In the genomic region with DNA sequence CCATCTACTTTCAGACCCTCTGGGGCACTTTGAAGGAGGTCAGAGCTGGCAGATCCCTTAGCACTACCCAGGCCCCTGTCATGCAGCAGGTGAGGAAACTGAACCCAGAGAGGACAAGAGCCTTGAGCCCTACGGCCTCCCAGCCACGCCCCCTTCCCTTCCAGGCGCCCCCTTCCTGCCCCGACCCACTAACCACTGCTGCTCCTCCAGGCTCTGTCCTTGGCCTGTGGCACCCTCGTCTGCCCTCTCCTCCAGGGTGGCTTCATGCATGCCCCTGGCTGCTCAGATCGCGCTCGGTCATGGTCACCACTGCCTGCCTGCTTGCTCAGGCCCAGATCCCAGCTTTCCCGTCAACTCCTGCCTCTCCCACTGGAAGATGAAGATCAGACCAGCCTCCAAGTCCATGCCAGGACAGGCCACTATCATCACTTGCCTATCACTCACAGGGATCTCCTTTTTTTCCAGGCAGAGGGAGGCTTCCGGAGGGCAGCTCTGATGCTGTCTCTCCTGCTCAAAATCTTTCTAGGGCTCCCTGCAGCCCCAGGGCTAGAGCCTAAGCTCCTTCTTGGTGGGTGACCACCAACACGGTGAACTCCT, we compare ENCODE assay signal across 12 cellular contexts. TPM values are rescaled to one million over a fixed set of nuclear protein-coding genes. Genes with fewer than 3 reads are reported as not detected.
DNase-seq lines count a peak whose midpoint lies in the region; ATAC-seq and TF ChIP-seq lines count a peak whose summit lies in the region.
"Had no signal": no experiment of that assay in that cellular context is flagged by ENCODE, and none has a peak within 500 bp of the region (broad histone marks: within the 10 kb centered on the region; RNA-seq: fewer than 3 reads in every experiment).

No MANE protein-coding gene starts in this region.

- H2BK120ac ChIP-seq in neuronal stem cell (ENCODE audit: low read depth, low read length), result no peak overlapping the region

- peak overlapping the region; percentile 59 for H2AK5ac ChIP-seq in neuronal stem cell (ENCODE audit: low read depth, low read length)

- H4K8ac ChIP-seq in neuronal stem cell (ENCODE audit: low read depth, low read length), result no peak overlapping the region

- peak overlapping the region; percentile 75 for H3K4me2 ChIP-seq in BLaER1
- H3K4me2 ChIP-seq in BLaER1 treated with 17β-estradiol and CSF1 and Interleukin-3, amounts not matched to agents 10 nM and 100 nM, result peak overlapping the region in 8 of 11 experiments; percentile 19 to 77 (median 58); a peak in 15 of 22 replicates
- no peak overlapping the region for H3K4me2 ChIP-seq in neuronal stem cell (ENCODE audit: insufficient read depth, low read length, poor library complexity, severe bottlenecking)
- H3K4me2 ChIP-seq: A549 had no signal

- no peak overlapping the region for H3K4ac ChIP-seq in neuronal stem cell (ENCODE audit: low read length)

- DNase-seq in WTC11 (ENCODE audit: low spot score) (no peak), neuronal stem cell (ENCODE audit: low spot score) (no peak), mesenteric fat pad (ENCODE audit: low spot score) (no peak), HCEC 1CT (no peak)
- DNase-seq: BE2C; Caco-2; CD8-positive, alpha-beta memory T cell; GF-D8 had no signal

- H3K4me3 Mint-ChIP-seq in WTC11, result no peak overlapping the region
- H3K4me3 Mint-ChIP-seq: CD8-positive, alpha-beta memory T cell had no signal

- H3K18ac ChIP-seq in neuronal stem cell (ENCODE audit: low read length), result peak overlapping the region; percentile 59

- CTCF ChIA-PET in WTC11 (lab: Charles Lee), result interaction anchor here (1.3 to 2.7 kb wide), 3 partner anchors 60 to 76 kb away, joined by 4 to 8 read pairs (median 4); no protein-coding TSS in a partner anchor

- H2BK5ac ChIP-seq in neuronal stem cell (ENCODE audit: low read length), result no peak overlapping the region

- H3K9ac ChIP-seq in BLaER1, result no peak overlapping the region
- 0 out of 22 replicates have a peak overlapping the region, but pooled peaks of 1 of the 11 experiments have one; percentile 17 for H3K9ac ChIP-seq in BLaER1 treated with 17β-estradiol and CSF1 and Interleukin-3, amounts not matched to agents 10 nM and 100 nM
- peak overlapping the region; percentile 65 for H3K9ac ChIP-seq in neuronal stem cell (ENCODE audit: low read depth, low read length, poor library complexity)

- H3K36me3 ChIP-seq in BLaER1, result no peaks in the 10 kb centered on the region
- H3K36me3 ChIP-seq in BLaER1 treated with 17β-estradiol and CSF1 and Interleukin-3, amounts not matched to agents 10 nM and 100 nM, result no peaks in the 10 kb centered on the region
- H3K36me3 ChIP-seq in neuronal stem cell (replicated peaks in 1 of 2; ENCODE audit: control insufficient read depth in 2 of 2, insufficient read depth in 2 of 2, low read length in 2 of 2), result no peaks in the 10 kb centered on the region
- H3K36me3 ChIP-seq: BE2C had no signal

- peak overlapping the region; percentile 75 for H3K23ac ChIP-seq in neuronal stem cell (ENCODE audit: low read depth, low read length, poor library complexity)

- H4K91ac ChIP-seq in neuronal stem cell (ENCODE audit: low read depth, low read length, poor library complexity), result no peak overlapping the region

- peaks cover 3% of the 10 kb centered on the region for H3K4me1 Mint-ChIP-seq in WTC11
- H3K4me1 Mint-ChIP-seq: CD8-positive, alpha-beta memory T cell had no signal

- H2BK12ac ChIP-seq in neuronal stem cell (ENCODE audit: low read length), result no peak overlapping the region

- H3K27ac Mint-ChIP-seq in WTC11, result peak overlapping the region; percentile 30; the same call in 1 of the 2 replicates
- H3K27ac Mint-ChIP-seq: CD8-positive, alpha-beta memory T cell had no signal

- H3K14ac ChIP-seq in neuronal stem cell (ENCODE audit: low read length), result peak overlapping the region; percentile 85

- POLR2A ChIA-PET in WTC11 (lab: Charles Lee), result interaction anchor here (0.7 kb wide), 1 partner anchor 37 kb away, joined by 3 read pairs; no protein-coding TSS in a partner anchor

- no peaks in the 10 kb centered on the region for H3K9me3 ChIP-seq in BLaER1
- H3K9me3 ChIP-seq in BLaER1 treated with 17β-estradiol and CSF1 and Interleukin-3, amounts not matched to agents 10 nM and 100 nM (replicated peaks in 1 of 11), result no peaks in the 10 kb centered on the region
- no peaks in the 10 kb centered on the region for H3K9me3 ChIP-seq in neuronal stem cell (replicated peaks in 1 of 2; ENCODE audit: control insufficient read depth in 2 of 2, insufficient read depth in 1 of 2, low read depth in 1 of 2, low read length in 2 of 2)
- H3K9me3 ChIP-seq: A549, BE2C, Caco-2 had no signal

- ATAC-seq in WTC11 (no peak), HG02970 (IDR thresholded peaks at IDR 0.05; ENCODE audit: low FRiP score, unreplicated experiment) (no peak)
- ATAC-seq: A549 had no signal

- H3K27me3 ChIP-seq in BLaER1 (no peaks in the 10 kb centered on the region), neuronal stem cell (ENCODE audit: control insufficient read depth in 3 of 3, insufficient read depth in 3 of 3, low read depth in 1 of 3, low read length in 3 of 3) (peaks cover 0 to 69% (median 2%) of the 10 kb centered on the region in 3 experiments)
- peaks cover 0 to 20% (median 0%) of the 10 kb centered on the region in 11 experiments; a peak in 6 of 22 replicates for H3K27me3 ChIP-seq in BLaER1 treated with 17β-estradiol and CSF1 and Interleukin-3, amounts not matched to agents 10 nM and 100 nM
- H3K27me3 ChIP-seq: BE2C had no signal

- H3K4me1 ChIP-seq in BLaER1, result peaks cover 38% of the 10 kb centered on the region
- peaks cover 0 to 34% (median 19%) of the 10 kb centered on the region in 10 experiments; a peak in 14 of 20 replicates for H3K4me1 ChIP-seq in BLaER1 treated with 17β-estradiol and CSF1 and Interleukin-3, amounts not matched to agents 10 nM and 100 nM
- H3K4me1 ChIP-seq in neuronal stem cell (ENCODE audit: control insufficient read depth in 2 of 2, insufficient read depth in 1 of 2, low read depth in 1 of 2, low read length in 2 of 2), result peaks cover 0 to 2% of the 10 kb centered on the region in 2 donors
- H3K4me1 ChIP-seq: A549, BE2C had no signal

- no peak overlapping the region for H3K27ac ChIP-seq in BLaER1
- H3K27ac ChIP-seq in BLaER1 treated with 17β-estradiol and CSF1 and Interleukin-3, amounts not matched to agents 10 nM and 100 nM, result no peak overlapping the region
- no peak overlapping the region for H3K27ac ChIP-seq in neuronal stem cell (replicated peaks; ENCODE audit: low read length)
- H3K27ac ChIP-seq: A549 had no signal

- H3K4me3 ChIP-seq in BLaER1 (no peak overlapping the region), neuronal stem cell (ENCODE audit: low read length in 2 of 2) (no peak overlapping the region)
- no peak overlapping the region for H3K4me3 ChIP-seq in BLaER1 treated with 17β-estradiol and CSF1 and Interleukin-3, amounts not matched to agents 10 nM and 100 nM
- H3K4me3 ChIP-seq: A549 had no signal

- no peaks in the 10 kb centered on the region for H3K9me3 Mint-ChIP-seq in WTC11
- H3K9me3 Mint-ChIP-seq: CD8-positive, alpha-beta memory T cell had no signal

- no peak for TF ChIP-seq CTCF in WTC11 (IDR thresholded peaks at IDR 0.05)

- no peaks in the 10 kb centered on the region for H3K36me3 Mint-ChIP-seq in WTC11
- H3K36me3 Mint-ChIP-seq: CD8-positive, alpha-beta memory T cell had no signal

- no peaks in the 10 kb centered on the region for H3K27me3 Mint-ChIP-seq in WTC11 (ENCODE audit: low read depth)

- no peak overlapping the region for H2BK15ac ChIP-seq in neuronal stem cell (ENCODE audit: low read length)

- no CpG with 5 or more reads among the region's 11 CpGs for WGBS in neuronal stem cell (ENCODE audit: extremely low coverage in 2 of 2, insufficient read length in 2 of 2, insufficient replicate concordance in 1 of 2), 2 donors

- peaks cover 14% of the 10 kb centered on the region; the same call in 1 of the 2 replicates for H4K20me1 ChIP-seq in BLaER1
- peaks cover 0 to 22% (median 0%) of the 10 kb centered on the region in 11 experiments; a peak in 3 of 22 replicates for H4K20me1 ChIP-seq in BLaER1 treated with 17β-estradiol and CSF1 and Interleukin-3, amounts not matched to agents 10 nM and 100 nM

- no peak overlapping the region for H2AFZ ChIP-seq in neuronal stem cell (ENCODE audit: low read length)

- H3K79me1 ChIP-seq in neuronal stem cell (ENCODE audit: low read depth, low read length), result no peaks in the 10 kb centered on the region

TF ChIP-seq in WTC11, 78 proteins besides CTCF, POLR2A, EP300 and RAD21 (continues in another document):
- TF ChIP-seq OVOL2 (CRISPR knock-in tag; IDR thresholded peaks at IDR 0.05; ENCODE audit: borderline replicate concordance) (no peak), FOXP1 (CRISPR knock-in tag; IDR thresholded peaks at IDR 0.05; ENCODE audit: borderline replicate concordance) (no peak), SMAD3 (CRISPR knock-in tag; IDR thresholded peaks at IDR 0.05; ENCODE audit: borderline replicate concordance) (no peak)
- TF ChIP-seq, protein P1, sequence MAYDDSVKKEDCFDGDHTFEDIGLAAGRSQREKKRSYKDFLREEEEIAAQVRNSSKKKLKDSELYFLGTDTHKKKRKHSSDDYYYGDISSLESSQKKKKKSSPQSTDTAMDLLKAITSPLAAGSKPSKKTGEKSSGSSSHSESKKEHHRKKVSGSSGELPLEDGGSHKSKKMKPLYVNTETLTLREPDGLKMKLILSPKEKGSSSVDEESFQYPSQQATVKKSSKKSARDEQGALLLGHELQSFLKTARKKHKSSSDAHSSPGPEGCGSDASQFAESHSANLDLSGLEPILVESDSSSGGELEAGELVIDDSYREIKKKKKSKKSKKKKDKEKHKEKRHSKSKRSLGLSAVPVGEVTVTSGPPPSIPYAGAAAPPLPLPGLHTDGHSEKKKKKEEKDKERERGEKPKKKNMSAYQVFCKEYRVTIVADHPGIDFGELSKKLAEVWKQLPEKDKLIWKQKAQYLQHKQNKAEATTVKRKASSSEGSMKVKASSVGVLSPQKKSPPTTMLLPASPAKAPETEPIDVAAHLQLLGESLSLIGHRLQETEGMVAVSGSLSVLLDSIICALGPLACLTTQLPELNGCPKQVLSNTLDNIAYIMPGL (CRISPR knock-in tag; IDR thresholded peaks at IDR 0.05), result no peak

RNA-seq across cellular contexts. Expression of gene ELFN2, which starts 30.7 kb away (rescaled TPM):
- total RNA-seq in WTC11 (2021) (0.87 to 1.8 TPM (median 1.5 TPM) in 3 replicates), mesenteric fat pad (not detected)
- 0.78 TPM for polyA plus RNA-seq in neuronal stem cell (2013, experiment 1 of 2)
- 0.86 TPM for polyA plus RNA-seq in neuronal stem cell (2013, experiment 2 of 2)
